Comparison of ENCODE assay signal across 25 cellular contexts in genomic region chr12:46777587-46777986, GRCh38. TPM values are rescaled to one million over a fixed set of nuclear protein-coding genes. Genes with fewer than 3 reads are reported as not detected.
"Had no signal": no experiment of that assay in that cellular context is flagged by ENCODE, and none has a peak within 500 bp of the region (broad histone marks: within the 10 kb centered on the region; RNA-seq: fewer than 3 reads in every experiment).

No MANE protein-coding gene starts in this region.

- FAIRE-seq: TTC549 had no signal

- H3K27ac ChIP-seq: brain microvascular endothelial cell, VCaP had no signal

- H3K4me3 ChIP-seq: MG63 had no signal

- H3K36me3 ChIP-seq: brain microvascular endothelial cell had no signal

- H3K27me3 ChIP-seq: brain microvascular endothelial cell, MG63 had no signal

- ATAC-seq: activated T-helper 17 cell treated with anti-CD3 and anti-CD28 coated beads, Interleukin-2, amount 50 U/mL, for 72 hours; T-cell had no signal

- DNase-seq: activated CD4-positive, alpha-beta memory T cell treated with anti-CD3 and anti-CD28 coated beads for 36 hours; activated CD4-positive, alpha-beta T cell treated with anti-CD3 and anti-CD28 coated beads, Interleukin-2, amount 10 ng/mL, durations not matched to agents 7 days and 5 days; activated CD4-positive, CD25-positive, alpha-beta regulatory T cell; activated gamma-delta T cell; activated naive CD4-positive, alpha-beta T cell treated with anti-CD3 and anti-CD28 coated beads, Interleukin-2, amount 10 ng/mL, durations not matched to agents 7 days and 5 days; activated naive CD8-positive, alpha-beta T cell treated with anti-CD3 and anti-CD28 coated beads for 36 hours; activated T-cell treated with anti-CD3 and anti-CD28 coated beads for 4 hours; activated T-cell treated with anti-CD3 and anti-CD28 coated beads, Interleukin-2, amount 50 U/mL, for 48 hours; brain microvascular endothelial cell; cerebellar nuclear complex; MG63; NCI-H146; NCI-H187 treated with DMSO at 0.1 percent for 48 hours; NCI-H524 treated with DMSO at 0.1 percent for 48 hours; NCI-H82; SIG-M5; T-cell; T-helper 2 cell; T1000 had no signal

RNA-seq across cellular contexts. Expression of gene SLC38A4, which starts 48.2 kb away (rescaled TPM):
- total RNA-seq: activated CD4-positive, alpha-beta memory T cell treated with anti-CD3 and anti-CD28 coated beads for 36 hours; activated CD4-positive, alpha-beta T cell treated with anti-CD3 and anti-CD28 coated beads, Interleukin-2, amount 10 ng/mL, durations not matched to agents 7 days and 5 days; activated CD8-positive, alpha-beta memory T cell treated with anti-CD3 and anti-CD28 coated beads for 36 hours; activated naive CD8-positive, alpha-beta T cell treated with anti-CD3 and anti-CD28 coated beads for 36 hours; cardiac septum; OCI-LY7 had no signal
